Comparison of ENCODE assay signal across 8 cellular contexts in genomic region chr17:41835800-41836549, GRCh38. TPM values are rescaled to one million over a fixed set of nuclear protein-coding genes. Genes with fewer than 3 reads are reported as not detected.
A peak's percentile ranks its signal among the peaks of the same experiment; 100 is the strongest.
DNase-seq lines count a peak whose midpoint lies in the region; ATAC-seq, FAIRE-seq and TF ChIP-seq lines count a peak whose summit lies in the region.

Gene NT5C3B (minus strand): TSS chr17:41836232. CDS start chr17:41836193, 39 bp downstream.

- H3K36me3 ChIP-seq in adipocyte (ENCODE audit: control insufficient read depth, insufficient read depth, low read length, severe bottlenecking), result peaks cover 16% of the 10 kb centered on the region
- peaks cover 17% of the 10 kb centered on the region for H3K36me3 ChIP-seq in left ventricle myocardium inferior
- peaks cover 2% of the 10 kb centered on the region for H3K36me3 ChIP-seq in urinary bladder (ENCODE audit: insufficient read depth)

- DNase-seq in GM12892 (ENCODE audit: insufficient read length) (peak; percentile 85), SKM-1 treated with dmso at 0.1 percent for 144 hours (lab: John Stamatoyannopoulos, UW; ENCODE audit: unreplicated experiment) (peak; percentile 19), adipocyte (ENCODE audit: low read depth) (peak; percentile 76), left ventricle myocardium inferior (peak; percentile 65), progenitor cell of endocrine pancreas (ENCODE audit: low spot score, unreplicated experiment) (peak; percentile 52), COR-L47 (lab: John Stamatoyannopoulos, UW) (no peak)

- FAIRE-seq in GM12892 (lab: Jason Lieb, UNC), result peak; percentile 40

- H3K27ac Mint-ChIP-seq in progenitor cell of endocrine pancreas, result peak within 1 kb of the TSS; percentile 74

- H3K9me3 ChIP-seq in adipocyte (ENCODE audit: control insufficient read depth, low read length) (no peaks in the 10 kb centered on the region), left ventricle myocardium inferior (replicated peaks) (no peaks in the 10 kb centered on the region)

- H3K4me3 Mint-ChIP-seq in progenitor cell of endocrine pancreas (ENCODE audit: low read depth), result peak within 1 kb of the TSS; percentile 86

- TF ChIP-seq CTCF in left ventricle myocardium inferior (IDR thresholded peaks at IDR 0.05; ENCODE audit: borderline replicate concordance) (no peak), progenitor cell of endocrine pancreas (IDR thresholded peaks at IDR 0.05; ENCODE audit: unreplicated experiment) (no peak)

- H3K4me1 Mint-ChIP-seq in progenitor cell of endocrine pancreas (ENCODE audit: low read depth), result peaks cover 6% of the 10 kb centered on the region

- peak; percentile 54 for ATAC-seq in HG03460 (IDR thresholded peaks at IDR 0.05; ENCODE audit: unreplicated experiment)

- H3K4me1 ChIP-seq in adipocyte (ENCODE audit: control insufficient read depth, insufficient read depth, low read length), result peaks cover 11% of the 10 kb centered on the region
- peaks cover 24% of the 10 kb centered on the region for H3K4me1 ChIP-seq in left ventricle myocardium inferior
- no peaks in the 10 kb centered on the region for H3K4me1 ChIP-seq in urinary bladder (ENCODE audit: insufficient read depth)

- peak within 1 kb of the TSS; percentile 90 for H3K9ac ChIP-seq in adipocyte (ENCODE audit: low read length)

- H3K27ac ChIP-seq in left ventricle myocardium inferior (replicated peaks), result peak within 1 kb of the TSS; percentile 71
- peak within 1 kb of the TSS; percentile 78 for H3K27ac ChIP-seq in urinary bladder (ENCODE audit: low read depth)

- 2% methylated on average over 72 of the region's 72 CpGs for WGBS in urinary bladder

- H3K27me3 ChIP-seq in adipocyte (replicated peaks; ENCODE audit: control insufficient read depth, insufficient read depth, low read length), result no peaks in the 10 kb centered on the region
- H3K27me3 ChIP-seq in left ventricle myocardium inferior (ENCODE audit: low read depth), result no peaks in the 10 kb centered on the region

- no peaks in the 10 kb centered on the region for H3K9me3 Mint-ChIP-seq in progenitor cell of endocrine pancreas (ENCODE audit: low read depth)

- peaks cover 5% of the 10 kb centered on the region for H3K36me3 Mint-ChIP-seq in progenitor cell of endocrine pancreas (ENCODE audit: insufficient read depth)

- TF ChIP-seq POLR2A in GM12892 (IDR thresholded peaks at IDR 0.05; ENCODE audit: low read depth, low read length), result peak; percentile 49; the same call in 1 of the 2 replicates

- intact Hi-C loops in left ventricle myocardium inferior (cut with micrococcal nuclease), result no loop called here

- H3K4me3 ChIP-seq in adipocyte (ENCODE audit: low read length) (peak within 1 kb of the TSS; percentile 88), left ventricle myocardium inferior (peak within 1 kb of the TSS; percentile 98), urinary bladder (ENCODE audit: low read depth, low read length) (peak within 1 kb of the TSS; percentile 95)

- H3K27me3 Mint-ChIP-seq in progenitor cell of endocrine pancreas, result peaks cover 3% of the 10 kb centered on the region

RNA-seq across cellular contexts. Expression of gene NT5C3B, which starts in this region (rescaled TPM):
- polyA plus RNA-seq in GM12892 (2012; ENCODE audit: missing spikeins), result 36.0 TPM
- 18.3 TPM for total RNA-seq in left ventricle myocardium inferior
- 105 and 115 TPM in 2 replicates for total RNA-seq in progenitor cell of endocrine pancreas
- total RNA-seq in urinary bladder, result 40.8 TPM
- 67.9 TPM for polyA plus RNA-seq in urinary bladder
